Comparison of ENCODE assay signal across 26 cellular contexts in genomic region chr15:63686352-63686751, GRCh38.
"Had no signal": no experiment of that assay in that cellular context is flagged by ENCODE, and none has a peak within 500 bp of the region (broad histone marks: within the 10 kb centered on the region; RNA-seq: fewer than 3 reads in every experiment).

No MANE protein-coding gene starts in this region.

- H3K9ac ChIP-seq: neural progenitor cell had no signal

- H3K36me3 ChIP-seq: neural progenitor cell, ovary had no signal

- ATAC-seq: natural killer cell; sciatic nerve; stimulated activated memory B cell treated with anti-CD40 and anti-IgM and Interleukin-4, amounts not matched to agents 10 μg/mL and 1 μg/mL and 100 μg/mL, for 72 hours; stimulated activated naive CD8-positive, alpha-beta T cell treated with anti-CD3 and anti-CD28 coated beads, Interleukin-15, amount 100 ng/mL, for 72 hours had no signal

- H3K4me1 ChIP-seq: right atrium auricular region, testis, transverse colon, upper lobe of left lung, vagina had no signal

- H3K9me3 ChIP-seq: left ventricle myocardium inferior, neutrophil, ovary, right atrium auricular region, testis, thyroid gland, transverse colon, upper lobe of left lung, vagina had no signal

- H3K79me2 ChIP-seq: hepatocyte had no signal

- H2AFZ ChIP-seq: hepatocyte, neural progenitor cell had no signal

- H3K4me2 ChIP-seq: hepatocyte, neural progenitor cell had no signal

- H3K4me3 ChIP-seq: hepatocyte, left ventricle myocardium inferior, lung, neural progenitor cell, ovary, right atrium auricular region, skin epidermis, testis, thyroid gland, transverse colon, upper lobe of left lung, vagina had no signal

- H3K27ac ChIP-seq: hepatocyte, left ventricle myocardium inferior, neural progenitor cell, neutrophil, ovary, right atrium auricular region, skin epidermis, testis, thyroid gland, transverse colon, upper lobe of left lung, vagina had no signal

- DNase-seq: islet precursor cell; left ventricle myocardium inferior; mesendoderm; naive B cell; natural killer cell; nephron progenitor cell; ovary; stimulated activated CD4-positive, alpha-beta T cell treated with anti-CD3 and anti-CD28 coated beads, Interleukin-12 subunit alpha, Interleukin-12 subunit beta, amount 100 ng/mL, for 4 hours; stimulated activated CD4-positive, alpha-beta T cell treated with anti-CD3 and anti-CD28 coated beads, Interleukin-4, amount 100 ng/mL, for 4 hours; stimulated activated CD8-positive, alpha-beta memory T cell treated with anti-CD3 and anti-CD28 coated beads, Interleukin-4, amount 100 ng/mL, for 48 hours; stimulated activated naive CD4-positive, alpha-beta T cell treated with Interleukin-2 at 50 U/mL for 16 hours; stimulated activated naive CD8-positive, alpha-beta T cell treated with anti-CD3 and anti-CD28 coated beads, Interleukin-15, amount 100 ng/mL, for 72 hours; substantia nigra; testis; thyroid gland; transverse colon; upper lobe of left lung had no signal

- H3K27me3 ChIP-seq: hepatocyte, neural progenitor cell, neutrophil, ovary, right atrium auricular region, testis, thyroid gland, transverse colon, upper lobe of left lung, vagina had no signal
